ENCODE assay signal across 1 cellular context in the genomic region with DNA sequence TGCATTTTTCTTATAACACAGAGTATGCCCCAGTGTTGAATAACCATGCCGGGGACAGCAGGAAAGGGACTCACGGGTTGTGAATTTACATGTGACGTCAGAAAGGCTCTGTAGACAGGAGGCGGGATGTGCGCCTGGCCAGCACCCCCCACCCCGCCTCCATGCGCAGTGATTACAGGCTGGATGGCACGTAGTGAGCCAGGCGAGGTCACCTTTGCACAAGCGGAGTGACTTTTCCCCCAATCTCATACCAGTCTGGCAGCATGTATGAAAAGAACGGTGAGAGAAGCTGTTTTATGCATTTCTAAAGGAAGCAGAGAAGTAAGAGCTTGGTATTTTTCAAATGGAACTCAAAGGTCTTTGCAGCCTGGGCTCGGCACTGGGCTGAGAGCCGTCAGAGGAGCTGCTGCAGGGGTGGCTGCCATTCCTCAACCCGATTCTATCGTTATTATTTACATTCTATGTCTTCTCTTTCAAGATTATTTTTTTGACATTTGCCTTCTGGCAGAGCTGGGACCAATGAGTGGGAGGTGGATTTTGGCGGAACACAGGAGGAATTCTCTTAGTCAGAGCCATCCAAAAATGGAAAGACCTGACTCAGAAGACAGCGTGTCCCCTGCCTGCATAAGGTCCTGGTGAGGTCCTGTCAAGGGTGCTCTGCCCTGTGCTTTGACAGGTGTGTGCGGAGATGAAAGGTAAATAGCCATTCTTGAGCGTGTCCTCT.
TF ChIP-seq lines count a peak whose summit lies in the region.

No MANE protein-coding gene starts in this region.

TF ChIP-seq in H1, 55 proteins besides CTCF, POLR2A, EP300 and RAD21 (continued from another document):
- TF ChIP-seq JUND (IDR thresholded peaks at IDR 0.05; ENCODE audit: low read length) = no peak
